33 cellular contexts compared by ENCODE assay signal in genomic region chr13:109172099-109172498, GRCh38.
"Had no signal": no experiment of that assay in that cellular context is flagged by ENCODE, and none has a peak within 500 bp of the region (broad histone marks: within the 10 kb centered on the region; RNA-seq: fewer than 3 reads in every experiment).

No MANE protein-coding gene starts in this region.

- FAIRE-seq: astrocyte had no signal

- DNase-seq: activated CD4-positive, alpha-beta memory T cell treated with anti-CD3 and anti-CD28 coated beads, Interleukin-2, amount 10 ng/mL, durations not matched to agents 7 days and 5 days; activated CD4-positive, alpha-beta T cell treated with anti-CD3 and anti-CD28 coated beads for 1 hour; activated CD4-positive, alpha-beta T cell treated with anti-CD3 and anti-CD28 coated beads for 48 hours; activated CD4-positive, CD25-positive, alpha-beta regulatory T cell; activated CD8-positive, alpha-beta memory T cell treated with anti-CD3 and anti-CD28 coated beads for 24 hours; activated CD8-positive, alpha-beta memory T cell treated with anti-CD3 and anti-CD28 coated beads, Interleukin-2, amount 10 ng/mL, durations not matched to agents 7 days and 5 days; activated CD8-positive, alpha-beta memory T cell treated with anti-CD3 and anti-CD28 coated beads, Interleukin-2, amount 50 U/mL, for 48 hours; activated gamma-delta T cell; activated naive CD4-positive, alpha-beta T cell treated with Interleukin-2 at 50 U/mL for 16 hours; activated T-cell treated with anti-CD3 and anti-CD28 coated beads, Interleukin-2, amount 50 U/mL, for 72 hours; adrenal gland; body of pancreas; MM.1S; NCI-H1092; NCI-H1436 treated with DMSO at 0.1 percent for 48 hours; NCI-H1694 treated with DMSO at 0.1 percent for 48 hours; NCI-H2029; NCI-H2107; NCI-H226; NCI-H446 treated with DMSO at 0.1 percent for 48 hours; NCI-H524; NCI-H82; OCI-M1; SHP77; SJCRH30; T-cell; T-helper 17 cell; T-helper 9 cell; WERI-Rb-1 had no signal

- ATAC-seq: activated CD8-positive, alpha-beta memory T cell treated with anti-CD3 and anti-CD28 coated beads, Interleukin-2, amount 10 ng/mL, durations not matched to agents 7 days and 5 days; activated T-cell treated with anti-CD3 and anti-CD28 coated beads, Interleukin-2, amount 50 U/mL, for 72 hours; activated T-helper 17 cell treated with anti-CD3 and anti-CD28 coated beads, Interleukin-2, amount 50 U/mL, for 72 hours; body of pancreas; T-cell; T-helper 17 cell had no signal

- H3K4me3 ChIP-seq: adrenal gland, body of pancreas, breast epithelium, SJCRH30, SK-N-MC had no signal
